Comparison of ENCODE assay signal across 21 cellular contexts in genomic region chr1:211492511-211493132, GRCh38. TPM values are rescaled to one million over a fixed set of nuclear protein-coding genes. Genes with fewer than 3 reads are reported as not detected.
DNase-seq lines count a peak whose midpoint lies in the region; ATAC-seq lines count a peak whose summit lies in the region.
"Had no signal": no experiment of that assay in that cellular context is flagged by ENCODE, and none has a peak within 500 bp of the region (broad histone marks: within the 10 kb centered on the region; RNA-seq: fewer than 3 reads in every experiment).

No MANE protein-coding gene starts in this region.

- H3K4me1 Mint-ChIP-seq in activated T-helper 17 cell treated with anti-CD3 and anti-CD28 coated beads, Interleukin-2, amount 50 U/mL, for 72 hours: no peaks in the 10 kb centered on the region
- no peaks in the 10 kb centered on the region for H3K4me1 Mint-ChIP-seq in stimulated activated effector memory CD8-positive, alpha-beta T cell treated with anti-CD3 and anti-CD28 coated beads, Interleukin-12 subunit alpha, Interleukin-12 subunit beta, amount 100 ng/mL, for 72 hours
- H3K4me1 Mint-ChIP-seq: memory B cell had no signal

- no peaks in the 10 kb centered on the region for H3K9me3 Mint-ChIP-seq in activated T-helper 17 cell treated with anti-CD3 and anti-CD28 coated beads, Interleukin-2, amount 50 U/mL, for 72 hours
- H3K9me3 Mint-ChIP-seq in stimulated activated effector memory CD8-positive, alpha-beta T cell treated with anti-CD3 and anti-CD28 coated beads, Interleukin-12 subunit alpha, Interleukin-12 subunit beta, amount 100 ng/mL, for 72 hours: no peaks in the 10 kb centered on the region
- H3K9me3 Mint-ChIP-seq: memory B cell had no signal

- DNase-seq in CMK (ENCODE audit: low read depth): peak; percentile 85
- peak; percentile 54 for DNase-seq in OCI-M1 (lab: John Stamatoyannopoulos, UW)
- no peak for DNase-seq in stimulated activated effector memory CD8-positive, alpha-beta T cell treated with anti-CD3 and anti-CD28 coated beads, Interleukin-12 subunit alpha, Interleukin-12 subunit beta, amount 100 ng/mL, for 72 hours (ENCODE audit: low spot score in 2 of 2)
- no peak for DNase-seq in GOT3 (lab: John Stamatoyannopoulos, UW)
- no peak for DNase-seq in nucleus accumbens (lab: John Stamatoyannopoulos, UW)
- DNase-seq in cardiac septum (ENCODE audit: low spot score): no peak
- DNase-seq: activated CD4-positive, alpha-beta T cell treated with anti-CD3 and anti-CD28 coated beads, Interleukin-2, amount 50 U/mL, for 1 hour; dermis blood vessel endothelial cell; left colon; NCI-H1694 treated with DMSO at 0.1 percent for 48 hours; NCI-H226; PC-3; right cardiac atrium; SHP77; stimulated activated CD4-positive, alpha-beta T cell treated with anti-CD3 and anti-CD28 coated beads, Interleukin-15, amount 100 ng/mL, for 24 hours; T-helper 1 cell; uterus had no signal

- intact Hi-C loops in cardiac septum (cut with DNase I): no loop called here

- no peak overlapping the region for H3K4me3 Mint-ChIP-seq in activated T-helper 17 cell treated with anti-CD3 and anti-CD28 coated beads, Interleukin-2, amount 50 U/mL, for 72 hours
- no peak overlapping the region for H3K4me3 Mint-ChIP-seq in stimulated activated effector memory CD8-positive, alpha-beta T cell treated with anti-CD3 and anti-CD28 coated beads, Interleukin-12 subunit alpha, Interleukin-12 subunit beta, amount 100 ng/mL, for 72 hours
- H3K4me3 Mint-ChIP-seq: memory B cell had no signal

- H3K36me3 Mint-ChIP-seq in activated T-helper 17 cell treated with anti-CD3 and anti-CD28 coated beads, Interleukin-2, amount 50 U/mL, for 72 hours (ENCODE audit: low read depth): no peaks in the 10 kb centered on the region
- no peaks in the 10 kb centered on the region for H3K36me3 Mint-ChIP-seq in stimulated activated effector memory CD8-positive, alpha-beta T cell treated with anti-CD3 and anti-CD28 coated beads, Interleukin-12 subunit alpha, Interleukin-12 subunit beta, amount 100 ng/mL, for 72 hours
- H3K36me3 Mint-ChIP-seq: memory B cell had no signal

- H3K27me3 Mint-ChIP-seq in activated T-helper 17 cell treated with anti-CD3 and anti-CD28 coated beads, Interleukin-2, amount 50 U/mL, for 72 hours: no peaks in the 10 kb centered on the region
- H3K27me3 Mint-ChIP-seq: memory B cell had no signal

- no peak for ATAC-seq in activated T-helper 17 cell treated with anti-CD3 and anti-CD28 coated beads, Interleukin-2, amount 50 U/mL, for 72 hours (replicated peaks)
- peak; percentile 24 for ATAC-seq in stimulated activated effector memory CD8-positive, alpha-beta T cell treated with anti-CD3 and anti-CD28 coated beads, Interleukin-12 subunit alpha, Interleukin-12 subunit beta, amount 100 ng/mL, for 72 hours
- ATAC-seq: left colon, PC-3, right cardiac atrium had no signal

- H3K27ac Mint-ChIP-seq in activated T-helper 17 cell treated with anti-CD3 and anti-CD28 coated beads, Interleukin-2, amount 50 U/mL, for 72 hours: peak overlapping the region; percentile 38
- H3K27ac Mint-ChIP-seq in stimulated activated effector memory CD8-positive, alpha-beta T cell treated with anti-CD3 and anti-CD28 coated beads, Interleukin-12 subunit alpha, Interleukin-12 subunit beta, amount 100 ng/mL, for 72 hours: no peak overlapping the region
- H3K27ac Mint-ChIP-seq: memory B cell had no signal

RNA-seq across cellular contexts. Expression of gene RD3, which starts 0.7 kb away (rescaled TPM):
- not detected for total RNA-seq in activated T-helper 17 cell treated with anti-CD3 and anti-CD28 coated beads, Interleukin-2, amount 50 U/mL, for 72 hours
- not detected for total RNA-seq in cardiac septum
- total RNA-seq: dermis blood vessel endothelial cell, HT1080, left colon, osteocyte, PC-3 had no signal

Comparison
In these comparisons a context has a peak if more than half of its experiments do, and no peak if none do; other contexts are left out.
1. DNase-seq: peak in CMK (single experiment) and OCI-M1 (single experiment); none in stimulated activated effector memory CD8-positive, alpha-beta T cell treated with anti-CD3 and anti-CD28 coated beads, Interleukin-12 subunit alpha, Interleukin-12 subunit beta, amount 100 ng/mL, for 72 hours (0 of 2), GOT3 (single experiment), nucleus accumbens (0 of 56) and cardiac septum (single experiment).